ENCODE assay signal across 9 cellular contexts in genomic region chr7:30252885-30253795, GRCh38. TPM values are rescaled to one million over a fixed set of nuclear protein-coding genes. Genes with fewer than 3 reads are reported as not detected.
DNase-seq lines count a peak whose midpoint lies in the region; ATAC-seq and TF ChIP-seq lines count a peak whose summit lies in the region.
"Had no signal": no experiment of that assay in that cellular context is flagged by ENCODE, and none has a peak within 500 bp of the region (broad histone marks: within the 10 kb centered on the region; RNA-seq: fewer than 3 reads in every experiment).

No MANE protein-coding gene starts in this region.

- H3K4me3 ChIP-seq in NB4 (ENCODE audit: low read depth, low read length), result no peak overlapping the region
- no peak overlapping the region for H3K4me3 ChIP-seq in body of pancreas

- peak overlapping the region; percentile 41 to 85 (median 79) for H3K27ac ChIP-seq in body of pancreas

- H3K9me3 ChIP-seq in body of pancreas, result no peaks in the 10 kb centered on the region

- POLR2A ChIA-PET in naive thymus-derived CD8-positive, alpha-beta T cell (lab: Charles Lee), result no interaction called here

- intact Hi-C loops in body of pancreas (cut with DNase I), result no loop called here

- peaks cover 62% of the 10 kb centered on the region for H3K4me1 ChIP-seq in body of pancreas

- DNase-seq in ACHN, result peak; percentile 91
- peak; percentile 64 for DNase-seq in NB4 (ENCODE audit: low read depth)
- DNase-seq in body of pancreas, result peak; percentile 66 to 78 (median 76)
- DNase-seq in mesothelial cell of epicardium (ENCODE audit: low spot score in 2 of 2, unreplicated experiment in 2 of 2), result no peak
- no peak for DNase-seq in naive thymus-derived CD8-positive, alpha-beta T cell
- DNase-seq in HuH-7 (ENCODE audit: low spot score), result no peak
- no peak for DNase-seq in dermis blood vessel endothelial cell
- DNase-seq: stimulated activated naive B cell treated with anti-CD40 and anti-IgM and Interleukin-4, amounts not matched to agents 10 μg/mL and 1 μg/mL and 100 μg/mL, for 72 hours had no signal

- no peaks in the 10 kb centered on the region for H3K27me3 Mint-ChIP-seq in mesothelial cell of epicardium (ENCODE audit: low read depth)
- no peaks in the 10 kb centered on the region for H3K27me3 Mint-ChIP-seq in naive thymus-derived CD8-positive, alpha-beta T cell
- H3K27me3 Mint-ChIP-seq: stimulated activated naive B cell treated with anti-CD40 and anti-IgM and Interleukin-4, amounts not matched to agents 10 μg/mL and 1 μg/mL and 100 μg/mL, for 72 hours had no signal

- peak overlapping the region; percentile 77 for H3K27ac Mint-ChIP-seq in mesothelial cell of epicardium
- H3K27ac Mint-ChIP-seq in naive thymus-derived CD8-positive, alpha-beta T cell, result peak overlapping the region in 1 of 10 donors; percentile 63
- H3K27ac Mint-ChIP-seq: stimulated activated naive B cell treated with anti-CD40 and anti-IgM and Interleukin-4, amounts not matched to agents 10 μg/mL and 1 μg/mL and 100 μg/mL, for 72 hours had no signal

- no peaks in the 10 kb centered on the region for H3K36me3 Mint-ChIP-seq in mesothelial cell of epicardium
- no peaks in the 10 kb centered on the region for H3K36me3 Mint-ChIP-seq in naive thymus-derived CD8-positive, alpha-beta T cell
- H3K36me3 Mint-ChIP-seq: stimulated activated naive B cell treated with anti-CD40 and anti-IgM and Interleukin-4, amounts not matched to agents 10 μg/mL and 1 μg/mL and 100 μg/mL, for 72 hours had no signal

- H3K27me3 ChIP-seq in body of pancreas, result no peaks in the 10 kb centered on the region

- no peak overlapping the region for H3K4me3 Mint-ChIP-seq in mesothelial cell of epicardium
- no peak overlapping the region for H3K4me3 Mint-ChIP-seq in naive thymus-derived CD8-positive, alpha-beta T cell
- H3K4me3 Mint-ChIP-seq: stimulated activated naive B cell treated with anti-CD40 and anti-IgM and Interleukin-4, amounts not matched to agents 10 μg/mL and 1 μg/mL and 100 μg/mL, for 72 hours had no signal

- peaks cover 5% of the 10 kb centered on the region for H3K9me3 Mint-ChIP-seq in mesothelial cell of epicardium
- H3K9me3 Mint-ChIP-seq in naive thymus-derived CD8-positive, alpha-beta T cell, result no peaks in the 10 kb centered on the region
- H3K9me3 Mint-ChIP-seq: stimulated activated naive B cell treated with anti-CD40 and anti-IgM and Interleukin-4, amounts not matched to agents 10 μg/mL and 1 μg/mL and 100 μg/mL, for 72 hours had no signal

- no peaks in the 10 kb centered on the region for H3K36me3 ChIP-seq in body of pancreas (replicated peaks in 1 of 2; ENCODE audit: insufficient read depth in 1 of 2, low read depth in 2 of 2)

- ATAC-seq in body of pancreas (peak; percentile 70), HG03135 (IDR thresholded peaks at IDR 0.05; ENCODE audit: unreplicated experiment) (no peak)
- ATAC-seq in naive thymus-derived CD8-positive, alpha-beta T cell, result no peak

- TF ChIP-seq CTCF in NB4 (IDR thresholded peaks at IDR 0.05; ENCODE audit: low read depth, low read length), result no peak
- peak in 1 of 7 experiments; percentile 7 for TF ChIP-seq CTCF in body of pancreas (IDR thresholded peaks at IDR 0.05)
- TF ChIP-seq CTCF in mesothelial cell of epicardium (IDR thresholded peaks at IDR 0.05; ENCODE audit: unreplicated experiment), result no peak

- H3K4me1 Mint-ChIP-seq in mesothelial cell of epicardium, result peaks cover 12% of the 10 kb centered on the region
- H3K4me1 Mint-ChIP-seq in naive thymus-derived CD8-positive, alpha-beta T cell, result peaks cover 6 to 26% (median 18%) of the 10 kb centered on the region in 4 donors

- in situ Hi-C loops in ACHN (cut with HindIII; ENCODE audit: low pct_ligation_motif_present, low pct_unique_long_range_greater_than_20kb, low sequenced_read_pairs), result no loop called here

- TF ChIP-seq POLR2A in NB4 (IDR thresholded peaks at IDR 0.05; ENCODE audit: extremely low read depth, insufficient read length) (no peak), body of pancreas (IDR thresholded peaks at IDR 0.05) (no peak)

- 34 to 35% methylated on average over 7 of the region's 7 CpGs for WGBS in body of pancreas, 2 donors

RNA-seq across cellular contexts. Expression of gene ZNRF2, which starts 31.3 kb away (rescaled TPM):
- total RNA-seq in body of pancreas (10 to 100 TPM; 36.1 to 42.5 TPM), mesothelial cell of epicardium (11.6 to 12.5 TPM (median 12.1 TPM) in 3 replicates), dermis blood vessel endothelial cell (9.5 and 13.4 TPM in 2 replicates)
- 10 to 100 TPM; 28.8 to 29.4 TPM for total RNA-seq in naive thymus-derived CD8-positive, alpha-beta T cell
- polyA plus RNA-seq in naive thymus-derived CD8-positive, alpha-beta T cell, result 1 to 10 TPM; 1.1 to 2.3 (median 2.2) TPM

Comparison
In these comparisons a context has a peak if more than half of its experiments do, and no peak if none do; other contexts are left out.
1. DNase-seq: peak in ACHN (single experiment), NB4 (single experiment) and body of pancreas (4 of 4); none in mesothelial cell of epicardium (0 of 2), naive thymus-derived CD8-positive, alpha-beta T cell (0 of 10), HuH-7 (single experiment) and dermis blood vessel endothelial cell (single experiment).